In the genomic region with DNA sequence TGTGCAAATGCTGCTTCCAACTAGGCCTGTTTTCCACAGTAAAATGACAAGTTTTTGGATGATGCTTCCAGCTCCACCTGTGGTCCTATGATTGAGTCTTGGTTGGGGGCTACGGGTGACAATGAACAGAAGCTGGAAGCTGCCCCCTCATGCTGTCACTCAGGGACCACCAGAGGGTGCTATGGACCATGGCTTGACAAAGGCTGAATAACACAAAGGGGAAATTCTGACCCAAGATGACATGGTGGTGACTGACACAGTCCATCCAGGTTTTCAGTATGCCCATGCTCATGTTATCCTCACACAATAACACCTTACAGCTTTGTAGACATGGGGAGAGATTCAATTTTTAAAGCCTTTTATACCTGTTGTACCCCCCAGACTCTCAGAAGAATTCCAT, we compare ENCODE assay signal across 11 cellular contexts. TPM values are rescaled to one million over a fixed set of nuclear protein-coding genes. Genes with fewer than 3 reads are reported as not detected.
DNase-seq lines count a peak whose midpoint lies in the region; ATAC-seq, FAIRE-seq and TF ChIP-seq lines count a peak whose summit lies in the region.
"Had no signal": no experiment of that assay in that cellular context is flagged by ENCODE, and none has a peak within 500 bp of the region (broad histone marks: within the 10 kb centered on the region; RNA-seq: fewer than 3 reads in every experiment).

No MANE protein-coding gene starts in this region.

- no peak overlapping the region for H3K4me2 ChIP-seq in GM12878 (ENCODE audit: control insufficient read depth, insufficient read depth)
- H3K4me2 ChIP-seq: BLaER1 treated with 17β-estradiol and CSF1 and Interleukin-3, amounts not matched to agents 10 nM and 100 nM had no signal

- H3K9me3 ChIP-seq in GM12878 (replicated peaks; ENCODE audit: control insufficient read depth, insufficient read depth, low read length), result no peaks in the 10 kb centered on the region; the same call in 2 of the 3 replicates
- H3K9me3 ChIP-seq: suprapubic skin had no signal

- RAD21 ChIA-PET in GM12878 (lab: Charles Lee; ENCODE audit: unreplicated experiment), result interaction anchor here (0.7 to 3.0 kb wide), 10 partner anchors 16 to 349 kb away, joined by 3 to 12 read pairs (median 4); no protein-coding TSS in a partner anchor

- CTCF ChIA-PET in GM12878 (lab: Yijun Ruan, JAX), result interaction anchor here (0.7 to 3.8 kb wide), 22 partner anchors 9 to 457 kb away, joined by 3 to 27 read pairs (median 4); no protein-coding TSS in a partner anchor

- peak; percentile 86 for ATAC-seq in GM12878
- no peak for ATAC-seq in HG03354 (IDR thresholded peaks at IDR 0.05; ENCODE audit: poor library complexity, severe bottlenecking, unreplicated experiment)

- DNase-seq in NCI-H2227 (lab: John Stamatoyannopoulos, UW; ENCODE audit: unreplicated experiment) (peak; percentile 3), NCI-H2227 treated with DMSO at 0.1 percent for 48 hours (lab: John Stamatoyannopoulos, UW) (no peak), HT1080 (ENCODE audit: low read depth) (peak; percentile 24), GM12878 (ENCODE audit: low read depth, low spot score) (no peak), myocyte (ENCODE audit: low read depth) (peak; percentile 12), SHP77 treated with DMSO at 0.1 percent for 48 hours (lab: John Stamatoyannopoulos, UW) (no peak), cerebellum (ENCODE audit: low spot score) (no peak)
- DNase-seq: naive B cell had no signal

- no peaks in the 10 kb centered on the region for H3K79me2 ChIP-seq in GM12878 (ENCODE audit: control insufficient read depth, insufficient read depth, low read length)

- TF ChIP-seq POLR2A in GM12878 (IDR thresholded peaks at IDR 0.05; ENCODE audit: low read depth, low read length), result no peak

- no peak overlapping the region for H2AFZ ChIP-seq in GM12878 (ENCODE audit: control insufficient read depth, low read depth, low read length)

- TF ChIP-seq EP300 in GM12878 (IDR thresholded peaks at IDR 0.05; ENCODE audit: borderline replicate concordance in 1 of 2, control insufficient read depth in 1 of 2, low read depth in 2 of 2, low read length in 2 of 2), result no peak

- POLR2A ChIA-PET in GM12878 (lab: Charles Lee), result interaction anchor here (0.5 kb wide), 1 partner anchor 12 kb away, joined by 4 read pairs; no protein-coding TSS in a partner anchor

- intact Hi-C loops in GM12878 (cut with micrococcal nuclease; ENCODE audit: unreplicated experiment), result loop anchor here (1.0 to 2.0 kb wide), 2 partner anchors 189 to 218 kb away; no protein-coding TSS in a partner anchor

- TF ChIP-seq RAD21 in GM12878 (IDR thresholded peaks at IDR 0.05; ENCODE audit: insufficient read depth, low read depth, low read length), result peak; percentile 56

- peaks cover 2% of the 10 kb centered on the region; the same call in 1 of the 2 replicates for H3K4me1 ChIP-seq in GM12878 (ENCODE audit: control insufficient read depth, insufficient read depth, low read length)
- H3K4me1 ChIP-seq: suprapubic skin had no signal

- peak; percentile 23 for FAIRE-seq in GM12878 (lab: Jason Lieb, UNC)

- WGBS in GM12878 (ENCODE audit: insufficient coverage, insufficient replicate concordance, low lambda C conversion rate, missing lambda C conversion rate), result 33% methylated on average over 1 of the region's 1 CpG

- TF ChIP-seq CTCF in GM12878 (IDR thresholded peaks at IDR 0.05 in 2 of 3, conservative IDR thresholded peaks at IDR 0.05 in 1 of 3; ENCODE audit: control insufficient read depth in 2 of 3, extremely low read depth in 1 of 3, insufficient read depth in 1 of 3, low read depth in 3 of 3, low read length in 3 of 3), result peak; percentile 53 to 64 (median 56)

- no peak overlapping the region for H3K27ac ChIP-seq in GM12878 (ENCODE audit: control insufficient read depth, insufficient read depth)
- H3K27ac ChIP-seq: BLaER1 treated with 17β-estradiol and CSF1 and Interleukin-3, amounts not matched to agents 10 nM and 100 nM; suprapubic skin had no signal

- SMC1A ChIA-PET in GM12878 (lab: Charles Lee; ENCODE audit: uncharacterized antibody, unreplicated experiment), result interaction anchor here (0.5 to 3.5 kb wide), 18 partner anchors 10 to 353 kb away, joined by 3 to 16 read pairs (median 3); no protein-coding TSS in a partner anchor

- H3K36me3 ChIP-seq in GM12878 (ENCODE audit: control insufficient read depth in 2 of 2, insufficient read depth in 2 of 2, low read length in 1 of 2), result peaks cover 3 to 20% of the 10 kb centered on the region in 2 experiments; a peak in 3 of 4 replicates

- H3K27me3 ChIP-seq in GM12878 (replicated peaks in 1 of 2; ENCODE audit: control insufficient read depth in 2 of 2, insufficient read depth in 2 of 2, low read length in 1 of 2), result no peaks in the 10 kb centered on the region
- H3K27me3 ChIP-seq: BLaER1 treated with 17β-estradiol and CSF1 and Interleukin-3, amounts not matched to agents 10 nM and 100 nM; suprapubic skin had no signal

- H4K20me1 ChIP-seq in GM12878 (ENCODE audit: control insufficient read depth, insufficient read depth), result 0 out of 2 replicates have a peak, but pooled peaks cover 3% of the 10 kb centered on the region

- no TSS peak for BruUV-seq in GM12878 (replicated peaks; lab: Mats Ljungman, UMichigan)

- H3K9ac ChIP-seq in GM12878 (ENCODE audit: control insufficient read depth, insufficient read depth, low read length), result no peak overlapping the region
- H3K9ac ChIP-seq: BLaER1 treated with 17β-estradiol and CSF1 and Interleukin-3, amounts not matched to agents 10 nM and 100 nM had no signal

- in situ Hi-C loops in GM12878 (cut with MboI), result no loop called here

- H3K4me3 ChIP-seq in GM12878, result no peak overlapping the region
- H3K4me3 ChIP-seq: BLaER1 treated with 17β-estradiol and CSF1 and Interleukin-3, amounts not matched to agents 10 nM and 100 nM; suprapubic skin had no signal

TF ChIP-seq in GM12878, 131 proteins besides CTCF, POLR2A, EP300 and RAD21 (continues in another document):
- no peak for TF ChIP-seq CBFB (IDR thresholded peaks at IDR 0.05; ENCODE audit: low read depth)
- no peak for TF ChIP-seq ZSCAN29 (IDR thresholded peaks at IDR 0.05)
- TF ChIP-seq, protein P1, sequence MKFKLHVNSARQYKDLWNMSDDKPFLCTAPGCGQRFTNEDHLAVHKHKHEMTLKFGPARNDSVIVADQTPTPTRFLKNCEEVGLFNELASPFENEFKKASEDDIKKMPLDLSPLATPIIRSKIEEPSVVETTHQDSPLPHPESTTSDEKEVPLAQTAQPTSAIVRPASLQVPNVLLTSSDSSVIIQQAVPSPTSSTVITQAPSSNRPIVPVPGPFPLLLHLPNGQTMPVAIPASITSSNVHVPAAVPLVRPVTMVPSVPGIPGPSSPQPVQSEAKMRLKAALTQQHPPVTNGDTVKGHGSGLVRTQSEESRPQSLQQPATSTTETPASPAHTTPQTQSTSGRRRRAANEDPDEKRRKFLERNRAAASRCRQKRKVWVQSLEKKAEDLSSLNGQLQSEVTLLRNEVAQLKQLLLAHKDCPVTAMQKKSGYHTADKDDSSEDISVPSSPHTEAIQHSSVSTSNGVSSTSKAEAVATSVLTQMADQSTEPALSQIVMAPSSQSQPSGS (IDR thresholded peaks at IDR 0.05; ENCODE audit: low read length), result no peak

RNA-seq across cellular contexts. Expression of gene SAP30L, which starts 23.9 kb away (rescaled TPM):
- total RNA-seq in HT1080 (2014; rRNA removed; shearing (Covaris generic)), result 40.4 and 49.5 TPM in 2 replicates
- 10.4 and 12.1 TPM in 2 replicates for polyA plus RNA-seq in HT1080 (2015; cell fraction: cytosol; rRNA removed)
- 22.1 and 22.9 TPM in 2 replicates for polyA plus RNA-seq in HT1080 (2015; cell fraction: nucleus; rRNA removed)
- total RNA-seq in GM12878 (2013; cell fraction: nucleolus; rRNA removed), result 11.6 and 16.7 TPM in 2 replicates
- total RNA-seq in GM12878 (2014; rRNA removed) (13.8 and 20.3 TPM in 2 replicates), GM12878 (2014; rRNA removed; fragmentation: Illumina TruSeq; extraction: Trizol) (20.6 and 23.9 TPM in 2 replicates), GM12878 (2021) (26.0 and 26.2 TPM in 2 replicates), myocyte (20.2 and 23.4 TPM in 2 replicates), cerebellum (15.1 TPM)
- 4.5 TPM for polyA plus RNA-seq in GM12878 (2011; ENCODE audit: low read depth)
- polyA plus RNA-seq in GM12878 (2011; rRNA removed) (36.8 and 44.2 TPM in 2 replicates), GM12878 (2014; fragmentation: Illumina TruSeq; extraction: Trizol) (16.1 and 23.0 TPM in 2 replicates), GM12878 (2014; fragmentation: Nextera tagmentation; extraction: Ambion mirVana) (10 to 100 TPM in 1 of 2 experiments, 1 to 10 TPM in 1; 2.4 to 15.4 TPM), GM12878 (2014; rRNA removed) (22.8 and 22.9 TPM in 2 replicates), GM12878 (2016; fragmentation: Nextera tagmentation; extraction: Ambion mirVana) (1 to 10 TPM; 5.6 to 8.8 TPM)
- polyA plus RNA-seq in GM12878 (2011; cell fraction: cytosol; rRNA removed), result 17.1 and 19.2 TPM in 2 replicates
- polyA plus RNA-seq in GM12878 (2011; cell fraction: nucleus; rRNA removed), result 33.3 and 37.4 TPM in 2 replicates
- 21.8 and 22.4 TPM in 2 replicates for polyA plus RNA-seq in GM12878 (2012)
- 9.2 and 11.6 TPM in 2 replicates for polyA minus RNA-seq in GM12878 (2011; rRNA and poly(A)+ RNA removed)
- 5.5 and 6.7 TPM in 2 replicates for polyA minus RNA-seq in GM12878 (2011; cell fraction: cytosol; rRNA and poly(A)+ RNA removed)
- 5.8 and 7.3 TPM in 2 replicates for polyA minus RNA-seq in GM12878 (2011; cell fraction: nucleus; rRNA and poly(A)+ RNA removed)
- polyA plus RNA-seq in myocyte (2012), result 33.0 TPM

RNA-seq across cellular contexts. Expression of gene HAND1, which starts 56.2 kb away (rescaled TPM):
- total RNA-seq in HT1080 (2014; rRNA removed; shearing (Covaris generic)), result not detected in 2 replicates
- polyA plus RNA-seq in HT1080 (2015; cell fraction: cytosol; rRNA removed), result not detected in 2 replicates
- polyA plus RNA-seq in HT1080 (2015; cell fraction: nucleus; rRNA removed), result not detected in 2 replicates
- total RNA-seq in GM12878 (2013; cell fraction: nucleolus; rRNA removed), result not detected in 2 replicates
- 0.17 and 0.49 TPM in 2 replicates for total RNA-seq in GM12878 (2014; rRNA removed)
- total RNA-seq in GM12878 (2014; rRNA removed; fragmentation: Illumina TruSeq; extraction: Trizol), result 0.22 TPM in 1 of 2 replicates, not detected in the other
- total RNA-seq in GM12878 (2021), result 0.36 and 0.64 TPM in 2 replicates
- not detected for polyA plus RNA-seq in GM12878 (2011; ENCODE audit: low read depth)
- not detected in 2 replicates for polyA plus RNA-seq in GM12878 (2011; rRNA removed)
- not detected in 2 replicates for polyA plus RNA-seq in GM12878 (2011; cell fraction: cytosol; rRNA removed)
- polyA plus RNA-seq in GM12878 (2011; cell fraction: nucleus; rRNA removed), result not detected in 2 replicates
- not detected in 2 replicates for polyA plus RNA-seq in GM12878 (2012)
- 0.24 and 0.31 TPM in 2 replicates for polyA plus RNA-seq in GM12878 (2014; fragmentation: Illumina TruSeq; extraction: Trizol)
- polyA plus RNA-seq in GM12878 (2014; fragmentation: Nextera tagmentation; extraction: Ambion mirVana), result under 1 TPM in 1 of 2 experiments, not detected in 1; 0.06 TPM
- polyA plus RNA-seq in GM12878 (2014; rRNA removed), result 0.41 and 1.0 TPM in 2 replicates
- not detected for polyA plus RNA-seq in GM12878 (2016; fragmentation: Nextera tagmentation; extraction: Ambion mirVana)
- not detected in 2 replicates for polyA minus RNA-seq in GM12878 (2011; rRNA and poly(A)+ RNA removed)
- polyA minus RNA-seq in GM12878 (2011; cell fraction: cytosol; rRNA and poly(A)+ RNA removed), result not detected in 2 replicates
- not detected in 2 replicates for polyA minus RNA-seq in GM12878 (2011; cell fraction: nucleus; rRNA and poly(A)+ RNA removed)
- total RNA-seq in myocyte, result not detected in 2 replicates
- polyA plus RNA-seq in myocyte (2012), result not detected
- total RNA-seq in cerebellum, result not detected
- total RNA-seq: suprapubic skin had no signal

Comparison
In these comparisons a context has a peak if more than half of its experiments do, and no peak if none do; other contexts are left out.
1. DNase-seq: peak in NCI-H2227 (single experiment), HT1080 (single experiment) and myocyte (single experiment); none in NCI-H2227 treated with DMSO at 0.1 percent for 48 hours (single experiment), GM12878 (single experiment), SHP77 treated with DMSO at 0.1 percent for 48 hours (single experiment) and cerebellum (single experiment).